ENCODE assay signal across 11 cellular contexts in the genomic region with DNA sequence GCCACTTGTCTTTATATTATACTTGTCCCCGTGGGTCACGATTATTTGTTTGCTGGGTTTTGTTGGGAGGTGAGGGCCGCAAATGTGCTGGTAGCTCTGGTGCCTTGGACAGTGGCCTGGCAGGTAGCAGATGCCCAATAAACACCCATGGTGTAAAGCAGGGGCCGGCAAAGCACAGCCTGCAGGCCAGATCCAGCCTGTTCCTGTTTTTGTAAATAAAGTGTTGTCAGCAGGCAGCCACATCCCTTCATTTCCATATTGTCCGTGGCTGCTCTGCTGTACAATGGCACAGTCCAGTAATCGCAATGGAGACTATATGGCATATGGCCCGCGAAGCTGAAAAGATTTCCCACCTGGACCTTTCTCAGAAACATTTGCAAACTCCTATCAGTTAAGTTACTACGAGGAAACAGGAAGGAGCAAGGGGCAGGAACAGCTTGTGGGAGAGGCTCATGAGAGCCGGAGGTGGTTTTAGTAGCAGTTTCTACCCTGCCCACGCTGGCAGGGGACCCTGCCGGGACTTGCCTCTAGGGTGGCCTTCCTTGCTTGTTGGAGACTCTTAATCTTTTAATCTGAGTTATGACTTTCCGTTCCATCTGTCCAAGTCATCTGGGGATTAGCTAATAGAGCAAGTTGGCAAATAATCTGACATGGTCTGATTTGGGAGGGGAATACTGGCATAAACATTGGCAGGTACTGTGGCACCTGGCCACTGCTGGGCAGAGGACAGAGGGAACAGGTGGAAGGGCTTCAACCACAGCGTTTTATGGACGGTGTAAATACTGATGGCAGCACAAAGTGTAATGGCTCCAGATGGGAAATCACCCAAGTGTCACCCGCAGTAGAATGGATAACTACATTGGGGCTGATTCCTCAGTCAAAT. TPM values are rescaled to one million over a fixed set of nuclear protein-coding genes. Genes with fewer than 3 reads are reported as not detected.
DNase-seq lines count a peak whose midpoint lies in the region; ATAC-seq, FAIRE-seq and TF ChIP-seq lines count a peak whose summit lies in the region.
"Had no signal": no experiment of that assay in that cellular context is flagged by ENCODE, and none has a peak within 500 bp of the region (broad histone marks: within the 10 kb centered on the region; RNA-seq: fewer than 3 reads in every experiment).

No MANE protein-coding gene starts in this region.

- 25% methylated on average over 16 of the region's 16 CpGs for WGBS in prostate gland

- H3K4me1 Mint-ChIP-seq in activated CD8-positive, alpha-beta T cell treated with anti-CD3 and anti-CD28 coated beads, Interleukin-2, amount 10 ng/mL, durations not matched to agents 7 days and 5 days (ENCODE audit: low read depth): peaks cover 9% of the 10 kb centered on the region

- POLR2A ChIA-PET in activated CD8-positive, alpha-beta T cell treated with anti-CD3 and anti-CD28 coated beads, Interleukin-2, amount 10 ng/mL, durations not matched to agents 7 days and 5 days (lab: Charles Lee): no interaction called here

- H3K36me3 Mint-ChIP-seq in activated CD8-positive, alpha-beta T cell treated with anti-CD3 and anti-CD28 coated beads, Interleukin-2, amount 10 ng/mL, durations not matched to agents 7 days and 5 days (ENCODE audit: low read depth): no peaks in the 10 kb centered on the region

- intact Hi-C loops in prostate gland (cut with DNase I): no loop called here

- H3K4me3 Mint-ChIP-seq in activated CD8-positive, alpha-beta T cell treated with anti-CD3 and anti-CD28 coated beads, Interleukin-2, amount 10 ng/mL, durations not matched to agents 7 days and 5 days: no peak overlapping the region
- H3K4me3 Mint-ChIP-seq: HFFc6 had no signal

- TF ChIP-seq POLR2A in prostate gland (IDR thresholded peaks at IDR 0.05): no peak

- H3K36me3 ChIP-seq in prostate gland: no peaks in the 10 kb centered on the region

- TF ChIP-seq CTCF in prostate gland (IDR thresholded peaks at IDR 0.05): no peak

- CTCF ChIA-PET in activated CD8-positive, alpha-beta T cell treated with anti-CD3 and anti-CD28 coated beads, Interleukin-2, amount 10 ng/mL, durations not matched to agents 7 days and 5 days (lab: Charles Lee): interaction anchor here (1.3 to 3.4 kb wide), 3 partner anchors 12 to 56 kb away, joined by 3 to 8 read pairs (median 4); no protein-coding TSS in a partner anchor

- no peak for FAIRE-seq in urothelium cell line (lab: Jason Lieb, UNC)

- H3K4me3 ChIP-seq in prostate gland: no peak overlapping the region

- no peaks in the 10 kb centered on the region for H3K4me1 ChIP-seq in prostate gland (replicated peaks)

- H3K9me3 ChIP-seq in prostate gland: no peaks in the 10 kb centered on the region

- H3K9me3 Mint-ChIP-seq in activated CD8-positive, alpha-beta T cell treated with anti-CD3 and anti-CD28 coated beads, Interleukin-2, amount 10 ng/mL, durations not matched to agents 7 days and 5 days (ENCODE audit: insufficient read depth): no peaks in the 10 kb centered on the region
- H3K9me3 Mint-ChIP-seq: HFFc6 had no signal

- H3K27ac ChIP-seq in cingulate gyrus (ENCODE audit: low read depth, low read length) (peak overlapping the region; percentile 23), prostate gland (peak overlapping the region; percentile 47 to 55)

- no peak overlapping the region for H3K27ac Mint-ChIP-seq in activated CD8-positive, alpha-beta T cell treated with anti-CD3 and anti-CD28 coated beads, Interleukin-2, amount 10 ng/mL, durations not matched to agents 7 days and 5 days
- H3K27ac Mint-ChIP-seq: HFFc6 had no signal

- no peaks in the 10 kb centered on the region for H3K27me3 ChIP-seq in prostate gland (replicated peaks; ENCODE audit: insufficient read depth)

- peaks cover 11% of the 10 kb centered on the region for H3K27me3 Mint-ChIP-seq in activated CD8-positive, alpha-beta T cell treated with anti-CD3 and anti-CD28 coated beads, Interleukin-2, amount 10 ng/mL, durations not matched to agents 7 days and 5 days (ENCODE audit: low read depth)

- peak; percentile 95 to 99 for DNase-seq in NCI-H524 (lab: John Stamatoyannopoulos, UW)
- DNase-seq in prostate gland (ENCODE audit: low spot score): peak; percentile 58
- DNase-seq in SW 1271 (lab: John Stamatoyannopoulos, UW): no peak
- DNase-seq in urothelium cell line (ENCODE audit: low spot score): no peak
- DNase-seq in activated CD8-positive, alpha-beta T cell treated with anti-CD3 and anti-CD28 coated beads, Interleukin-2, amount 10 ng/mL, durations not matched to agents 7 days and 5 days: no peak
- DNase-seq: effector CD4-positive, alpha-beta T cell; NCI-H446 treated with DMSO at 0.1 percent for 48 hours had no signal

- peak; percentile 75 for ATAC-seq in GM18502 (IDR thresholded peaks at IDR 0.05; ENCODE audit: poor library complexity, unreplicated experiment)
- no peak for ATAC-seq in HG02981 (IDR thresholded peaks at IDR 0.05; ENCODE audit: unreplicated experiment)
- ATAC-seq in activated CD8-positive, alpha-beta T cell treated with anti-CD3 and anti-CD28 coated beads, Interleukin-2, amount 10 ng/mL, durations not matched to agents 7 days and 5 days: no peak

RNA-seq across cellular contexts. Expression of a gene that starts 19.6 kb away (rescaled TPM):
- 10 to 100 TPM in 1 of 2 donors, under 1 TPM in 1; 0.50 to 15.3 TPM for total RNA-seq in prostate gland
- not detected for total RNA-seq in activated CD8-positive, alpha-beta T cell treated with anti-CD3 and anti-CD28 coated beads, Interleukin-2, amount 10 ng/mL, durations not matched to agents 7 days and 5 days

Comparison
In these comparisons a context has a peak if more than half of its experiments do, and no peak if none do; other contexts are left out.
1. DNase-seq: peak in NCI-H524 (2 of 2) and prostate gland (single experiment); none in SW 1271 (0 of 2), urothelium cell line (single experiment) and activated CD8-positive, alpha-beta T cell treated with anti-CD3 and anti-CD28 coated beads, Interleukin-2, amount 10 ng/mL, durations not matched to agents 7 days and 5 days (single experiment).